ENCODE assay signal across 22 cellular contexts in the genomic region with DNA sequence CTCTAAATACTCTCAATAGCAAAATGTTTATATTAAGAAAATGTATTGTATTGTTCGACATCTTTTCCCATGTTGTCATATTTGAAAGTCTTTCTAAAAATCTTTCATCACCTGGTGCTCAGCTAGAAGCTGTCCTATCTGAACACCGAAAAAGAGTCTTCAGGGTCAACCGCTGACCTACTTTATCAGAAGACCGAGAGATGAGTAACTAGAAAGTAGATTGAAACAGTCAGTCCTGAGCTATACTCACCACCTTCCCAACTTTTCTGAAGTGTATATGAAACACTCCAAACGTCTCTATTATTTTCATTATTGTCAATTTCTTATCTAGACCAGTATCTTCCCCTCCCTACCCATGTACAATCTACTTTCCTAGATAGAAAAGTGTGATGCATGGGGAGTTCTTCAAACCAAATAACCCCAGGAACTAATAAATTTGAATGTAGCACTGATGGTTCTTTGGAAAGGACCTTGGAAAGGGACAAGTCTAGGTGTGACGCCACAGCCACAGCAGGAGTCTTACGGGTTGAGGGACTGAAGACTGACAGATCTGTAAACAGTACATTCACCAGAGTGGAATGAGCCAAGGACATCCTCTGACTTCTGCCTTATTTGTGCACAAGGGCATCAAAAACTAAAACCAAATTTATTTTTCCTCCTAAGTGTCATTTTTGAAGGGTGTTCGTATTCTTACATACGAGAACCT. TPM values are rescaled to one million over a fixed set of nuclear protein-coding genes. Genes with fewer than 3 reads are reported as not detected.
A peak's percentile ranks its signal among the peaks of the same experiment; 100 is the strongest.
DNase-seq lines count a peak whose midpoint lies in the region; ATAC-seq, FAIRE-seq and TF ChIP-seq lines count a peak whose summit lies in the region.
"Had no signal": no experiment of that assay in that cellular context is flagged by ENCODE, and none has a peak within 500 bp of the region (broad histone marks: within the 10 kb centered on the region; RNA-seq: fewer than 3 reads in every experiment).

No MANE protein-coding gene starts in this region.

- no peak overlapping the region for H3K9ac ChIP-seq in K562 (ENCODE audit: insufficient read depth in 1 of 2, low read depth in 2 of 2, low read length in 2 of 2)

- no peak overlapping the region for H3K4me3 ChIP-seq in CD4-positive, CD25-positive, alpha-beta regulatory T cell (ENCODE audit: low read depth, low read length)
- no peak overlapping the region for H3K4me3 ChIP-seq in K562
- H3K4me3 ChIP-seq: SJSA1 had no signal

- no peak for ATAC-seq in CD4-positive, CD25-positive, alpha-beta regulatory T cell (ENCODE audit: low read depth in 2 of 2)
- peak; percentile 53; the same call in 2 of the 3 replicates for ATAC-seq in K562
- ATAC-seq: activated CD8-positive, alpha-beta T cell treated with anti-CD3 and anti-CD28 coated beads for 36 hours; naive thymus-derived CD8-positive, alpha-beta T cell had no signal

- WGBS in K562 (ENCODE audit: insufficient coverage, low coverage, missing lambda C conversion rate): 67% methylated on average over 9 of the region's 9 CpGs

- H3K36me3 Mint-ChIP-seq in CD4-positive, CD25-positive, alpha-beta regulatory T cell: peaks cover 43% of the 10 kb centered on the region
- peaks cover 10% of the 10 kb centered on the region for H3K36me3 Mint-ChIP-seq in IgD-negative memory B cell
- H3K36me3 Mint-ChIP-seq in osteocyte (ENCODE audit: unreplicated experiment): peaks cover 28% of the 10 kb centered on the region

- H3K27ac ChIP-seq in CD4-positive, CD25-positive, alpha-beta regulatory T cell (ENCODE audit: insufficient read depth, low read length, poor library complexity, severe bottlenecking): peak overlapping the region; percentile 30
- no peak overlapping the region; the same call in 2 of the 3 replicates for H3K27ac ChIP-seq in K562 (ENCODE audit: extremely low read depth, low read depth, low read length)
- H3K27ac ChIP-seq: SJSA1 had no signal

- H3K4me2 ChIP-seq in K562 (ENCODE audit: insufficient read depth, low read length): no peak overlapping the region

- TF ChIP-seq CTCF in K562 (IDR thresholded peaks at IDR 0.05 in 2 of 3, conservative IDR thresholded peaks at IDR 0.05 in 1 of 3; ENCODE audit: insufficient read depth in 2 of 3, low read depth in 1 of 3, low read length in 3 of 3): no peak
- no peak for TF ChIP-seq CTCF in osteocyte (IDR thresholded peaks at IDR 0.05)

- POLR2A ChIA-PET in K562 (lab: Yijun Ruan, JAX): interaction anchor here (0.7 to 2.4 kb wide), 4 partner anchors 10 to 127 kb away, joined by 3 to 11 read pairs (median 6); no protein-coding TSS in a partner anchor

- TF ChIP-seq EP300 in K562 (IDR thresholded peaks at IDR 0.05; ENCODE audit: low read length): no peak

- in situ Hi-C loops in K562 (cut with MboI): no loop called here

- DNase-seq in CD4-positive, CD25-positive, alpha-beta regulatory T cell: no peak
- DNase-seq in K562 (ENCODE audit: extremely low read depth in 1 of 4, low spot score in 3 of 4): no peak
- DNase-seq in osteocyte (ENCODE audit: extremely low spot score, unreplicated experiment): no peak
- DNase-seq in globus pallidus (ENCODE audit: low spot score): no peak
- no peak for DNase-seq in DMS79 (lab: John Stamatoyannopoulos, UW)
- DNase-seq in iPS-NIHi11 (ENCODE audit: low spot score): no peak
- no peak for DNase-seq in OCI-M1 (lab: John Stamatoyannopoulos, UW)
- DNase-seq: activated CD8-positive, alpha-beta T cell treated with anti-CD3 and anti-CD28 coated beads for 36 hours; activated naive CD8-positive, alpha-beta T cell treated with anti-CD3 and anti-CD28 coated beads for 36 hours; BE2C; Calu3; GOT3; islet precursor cell; NCI-H1092 treated with DMSO at 0.1 percent for 48 hours; NCI-H187 treated with DMSO at 0.1 percent for 48 hours; NCI-H526 treated with DMSO at 0.1 percent for 48 hours; nucleus accumbens had no signal

- H3K4me1 ChIP-seq in CD4-positive, CD25-positive, alpha-beta regulatory T cell (ENCODE audit: control insufficient read depth, insufficient read depth, low read length, poor library complexity, severe bottlenecking): no peaks in the 10 kb centered on the region
- H3K4me1 ChIP-seq in K562 (replicated peaks in 1 of 2; ENCODE audit: control insufficient read depth in 2 of 2, insufficient read depth in 2 of 2, low read length in 2 of 2): no peaks in the 10 kb centered on the region; a peak in 2 of 5 replicates

- peaks cover 9% of the 10 kb centered on the region; the same call in 1 of the 3 replicates for H3K79me2 ChIP-seq in K562 (ENCODE audit: control insufficient read depth, insufficient read depth, low read length)

- H3K4me3 Mint-ChIP-seq in CD4-positive, CD25-positive, alpha-beta regulatory T cell: no peak overlapping the region
- H3K4me3 Mint-ChIP-seq in IgD-negative memory B cell: no peak overlapping the region
- no peak overlapping the region for H3K4me3 Mint-ChIP-seq in osteocyte (ENCODE audit: unreplicated experiment)
- H3K4me3 Mint-ChIP-seq: activated CD8-positive, alpha-beta T cell treated with anti-CD3 and anti-CD28 coated beads for 36 hours; activated naive CD8-positive, alpha-beta T cell treated with anti-CD3 and anti-CD28 coated beads for 36 hours; naive thymus-derived CD8-positive, alpha-beta T cell; stimulated activated naive CD8-positive, alpha-beta T cell treated with anti-CD3 and anti-CD28 coated beads, Interleukin-15, Interleukin-2, amounts not matched to agents 100 ng/mL and 50 ng/mL, for 24 hours had no signal

- peaks cover 13 to 22% (median 18%) of the 10 kb centered on the region in 4 donors for H3K4me1 Mint-ChIP-seq in CD4-positive, CD25-positive, alpha-beta regulatory T cell
- H3K4me1 Mint-ChIP-seq in IgD-negative memory B cell (peaks cover 0 to 5% (median 4%) of the 10 kb centered on the region in 3 donors), osteocyte (ENCODE audit: unreplicated experiment) (peaks cover 35% of the 10 kb centered on the region)

- no peaks in the 10 kb centered on the region for H4K20me1 ChIP-seq in K562 (replicated peaks; ENCODE audit: control insufficient read depth, insufficient read depth, low read length)

- TF ChIP-seq RAD21 in K562 (CRISPR knock-in tag; conservative IDR thresholded peaks at IDR 0.05 in 1 of 2, IDR thresholded peaks at IDR 0.05 in 1 of 2): no peak

- BruUV-seq in K562 (replicated peaks; lab: Mats Ljungman, UMichigan): no TSS peak

- H3K9me1 ChIP-seq in K562 (ENCODE audit: control insufficient read depth, insufficient read depth, low read length): no peaks in the 10 kb centered on the region

- CTCF ChIA-PET in K562 (lab: Yijun Ruan, JAX; ENCODE audit: low intra/inter-chr PET ratio): interaction anchor here (0.9 kb wide), 1 partner anchor 111 kb away, joined by 3 read pairs; no protein-coding TSS in a partner anchor

- no peaks in the 10 kb centered on the region for H3K27me3 ChIP-seq in CD4-positive, CD25-positive, alpha-beta regulatory T cell (ENCODE audit: control insufficient read depth, insufficient read depth, low read length)
- no peaks in the 10 kb centered on the region for H3K27me3 ChIP-seq in K562 (ENCODE audit: control insufficient read depth in 2 of 2, insufficient read depth in 2 of 2, low read length in 2 of 2)
- H3K27me3 ChIP-seq: BE2C, SJSA1 had no signal

- peaks cover 0 to 2% (median 0%) of the 10 kb centered on the region in 7 donors for H3K9me3 Mint-ChIP-seq in CD4-positive, CD25-positive, alpha-beta regulatory T cell
- H3K9me3 Mint-ChIP-seq in IgD-negative memory B cell (no peaks in the 10 kb centered on the region), osteocyte (ENCODE audit: unreplicated experiment) (no peaks in the 10 kb centered on the region)
- H3K9me3 Mint-ChIP-seq: activated CD8-positive, alpha-beta T cell treated with anti-CD3 and anti-CD28 coated beads for 36 hours; stimulated activated naive CD8-positive, alpha-beta T cell treated with anti-CD3 and anti-CD28 coated beads, Interleukin-15, Interleukin-2, amounts not matched to agents 100 ng/mL and 50 ng/mL, for 24 hours had no signal

- intact Hi-C loops in K562 (cut with micrococcal nuclease): no loop called here

- TF ChIP-seq POLR2A in K562 (conservative IDR thresholded peaks at IDR 0.05): no peak

- no peaks in the 10 kb centered on the region for H3K27me3 Mint-ChIP-seq in CD4-positive, CD25-positive, alpha-beta regulatory T cell
- H3K27me3 Mint-ChIP-seq in IgD-negative memory B cell (no peaks in the 10 kb centered on the region), osteocyte (ENCODE audit: unreplicated experiment) (no peaks in the 10 kb centered on the region)
- H3K27me3 Mint-ChIP-seq: activated CD8-positive, alpha-beta T cell treated with anti-CD3 and anti-CD28 coated beads for 36 hours; activated naive CD8-positive, alpha-beta T cell treated with anti-CD3 and anti-CD28 coated beads for 36 hours; naive thymus-derived CD8-positive, alpha-beta T cell; stimulated activated naive CD8-positive, alpha-beta T cell treated with anti-CD3 and anti-CD28 coated beads, Interleukin-15, Interleukin-2, amounts not matched to agents 100 ng/mL and 50 ng/mL, for 24 hours had no signal

- no peak overlapping the region for H2AFZ ChIP-seq in K562 (ENCODE audit: low read depth, low read length)

- no peaks in the 10 kb centered on the region for H3K9me3 ChIP-seq in CD4-positive, CD25-positive, alpha-beta regulatory T cell (ENCODE audit: control insufficient read depth in 2 of 2, low read length in 2 of 2)
- H3K9me3 ChIP-seq in K562 (replicated peaks; ENCODE audit: control insufficient read depth, insufficient read depth, low read depth, low read length): no peaks in the 10 kb centered on the region
- H3K9me3 ChIP-seq: BE2C, SJSA1 had no signal

- FAIRE-seq in K562 (lab: Jason Lieb, UNC): no peak
- FAIRE-seq: astrocyte had no signal

- peak overlapping the region in 2 of 3 donors; percentile 1 to 39 for H3K27ac Mint-ChIP-seq in CD4-positive, CD25-positive, alpha-beta regulatory T cell
- peak overlapping the region in 2 of 3 donors; percentile 41 to 76 for H3K27ac Mint-ChIP-seq in IgD-negative memory B cell
- peak overlapping the region; percentile 9 for H3K27ac Mint-ChIP-seq in osteocyte (ENCODE audit: unreplicated experiment)
- H3K27ac Mint-ChIP-seq: activated CD8-positive, alpha-beta T cell treated with anti-CD3 and anti-CD28 coated beads for 36 hours; activated naive CD8-positive, alpha-beta T cell treated with anti-CD3 and anti-CD28 coated beads for 36 hours; stimulated activated naive CD8-positive, alpha-beta T cell treated with anti-CD3 and anti-CD28 coated beads, Interleukin-15, Interleukin-2, amounts not matched to agents 100 ng/mL and 50 ng/mL, for 24 hours had no signal

- peaks cover 36% of the 10 kb centered on the region for H3K36me3 ChIP-seq in CD4-positive, CD25-positive, alpha-beta regulatory T cell (ENCODE audit: control insufficient read depth, insufficient read depth, low read length)
- peaks cover 40% of the 10 kb centered on the region for H3K36me3 ChIP-seq in K562 (ENCODE audit: control insufficient read depth, insufficient read depth, low read length)

RNA-seq across cellular contexts. Expression of a gene that starts 58.6 kb away (rescaled TPM):
- total RNA-seq in CD4-positive, CD25-positive, alpha-beta regulatory T cell: 68.2 TPM
- polyA plus RNA-seq in CD4-positive, CD25-positive, alpha-beta regulatory T cell: 10 to 100 TPM; 28.3 to 41.2 (median 32.5) TPM
- polyA plus RNA-seq in IgD-negative memory B cell: 23.4 TPM
- total RNA-seq in K562 (2011; cell fraction: chromatin; rRNA removed; ENCODE audit: low replicate concordance): 24.8 and 43.8 TPM in 2 replicates
- 10.7 and 12.5 TPM in 2 replicates for total RNA-seq in K562 (2011; cell fraction: nucleolus; rRNA removed)
- total RNA-seq in K562 (2011; cell fraction: nucleoplasm; rRNA removed): 21.0 and 49.5 TPM in 2 replicates
- 30.9 and 34.5 TPM in 2 replicates for total RNA-seq in K562 (2014; rRNA removed)
- total RNA-seq in K562 (2014; rRNA removed; fragmentation: Illumina TruSeq; extraction: Trizol): 39.4 and 40.8 TPM in 2 replicates
- total RNA-seq in K562 (2015; rRNA removed; fragmentation: Illumina TruSeq; extraction: Trizol): 44.0 and 44.4 TPM in 2 replicates
- 42.7 and 45.0 TPM in 2 replicates for total RNA-seq in K562 (2021)
- polyA plus RNA-seq in K562 (2011; rRNA removed): 20.0 and 26.4 TPM in 2 replicates
- polyA plus RNA-seq in K562 (2011; cell fraction: cytosol; rRNA removed): 4.8 and 10.4 TPM in 2 replicates
- polyA plus RNA-seq in K562 (2011; cell fraction: nucleus; rRNA removed): 11.4 and 14.8 TPM in 2 replicates
- polyA plus RNA-seq in K562 (2012): 14.0 and 15.3 TPM in 2 replicates
- polyA plus RNA-seq in K562 (2014; fragmentation: Illumina TruSeq; extraction: Trizol): 26.3 and 30.9 TPM in 2 replicates
- polyA plus RNA-seq in K562 (2014; fragmentation: Nextera tagmentation; extraction: Ambion mirVana): 10 to 100 TPM in 1 of 2 experiments, 1 to 10 TPM in 1; 6.8 to 12.0 TPM
- 21.1 and 22.6 TPM in 2 replicates for polyA plus RNA-seq in K562 (2014; rRNA removed)
- polyA minus RNA-seq in K562 (2011; rRNA and poly(A)+ RNA removed): 40.7 and 47.9 TPM in 2 replicates
- polyA minus RNA-seq in K562 (2011; cell fraction: cytosol; rRNA and poly(A)+ RNA removed): 9.8 and 14.3 TPM in 2 replicates
- 7.5 and 10.4 TPM in 2 replicates for polyA minus RNA-seq in K562 (2011; cell fraction: nucleus; rRNA and poly(A)+ RNA removed)
- 75.4 and 84.3 TPM in 2 replicates for total RNA-seq in osteocyte
